In the genomic region with DNA sequence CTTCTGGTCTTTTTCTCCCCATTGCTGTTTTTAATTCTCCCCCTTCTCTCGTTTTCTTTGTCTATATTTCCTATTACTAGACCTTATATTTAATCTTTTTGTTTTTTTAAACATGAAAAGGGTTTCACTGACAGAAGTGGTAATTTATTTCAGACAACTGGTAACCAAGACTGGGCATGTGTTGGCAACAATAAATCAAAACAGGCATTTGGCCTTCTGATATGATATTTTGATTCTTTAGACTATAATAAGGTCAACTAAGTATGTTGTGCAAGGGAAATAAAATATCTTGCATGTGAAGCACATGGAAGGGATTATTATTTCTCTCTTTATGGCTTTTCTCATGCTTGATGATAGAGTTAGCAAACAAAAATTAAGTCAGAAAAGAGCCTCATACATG, we compare ENCODE assay signal across 30 cellular contexts.
"Had no signal": no experiment of that assay in that cellular context is flagged by ENCODE, and none has a peak within 500 bp of the region (broad histone marks: within the 10 kb centered on the region; RNA-seq: fewer than 3 reads in every experiment).

No MANE protein-coding gene starts in this region.

- ATAC-seq: activated CD4-positive, alpha-beta T cell treated with anti-CD3 and anti-CD28 coated beads for 36 hours; activated CD8-positive, alpha-beta memory T cell treated with anti-CD3 and anti-CD28 coated beads, Interleukin-2, amount 10 ng/mL, durations not matched to agents 7 days and 5 days; activated CD8-positive, alpha-beta T cell treated with anti-CD3 and anti-CD28 coated beads, Interleukin-2, amount 10 ng/mL, durations not matched to agents 7 days and 5 days; activated T-cell treated with anti-CD3 and anti-CD28 coated beads, Interleukin-2, amount 50 U/mL, for 4 hours; activated T-helper 17 cell treated with anti-CD3 and anti-CD28 coated beads, Interleukin-2, amount 50 U/mL, for 72 hours; foreskin keratinocyte; gastroesophageal sphincter had no signal

- H3K9me3 ChIP-seq: esophagus muscularis mucosa, gastroesophageal sphincter had no signal

- H3K27me3 ChIP-seq: brain microvascular endothelial cell, dorsolateral prefrontal cortex, esophagus muscularis mucosa, foreskin keratinocyte, gastroesophageal sphincter had no signal

- H3K4me3 ChIP-seq: coronary artery, dorsolateral prefrontal cortex, esophagus muscularis mucosa, gastroesophageal sphincter had no signal

- H3K27ac Mint-ChIP-seq: activated CD4-positive, alpha-beta memory T cell treated with anti-CD3 and anti-CD28 coated beads for 36 hours; activated CD4-positive, alpha-beta T cell treated with anti-CD3 and anti-CD28 coated beads for 36 hours; activated CD8-positive, alpha-beta memory T cell treated with anti-CD3 and anti-CD28 coated beads, Interleukin-2, amount 10 ng/mL, durations not matched to agents 7 days and 5 days; activated CD8-positive, alpha-beta T cell treated with anti-CD3 and anti-CD28 coated beads, Interleukin-2, amount 10 ng/mL, durations not matched to agents 7 days and 5 days; activated naive CD8-positive, alpha-beta T cell; activated T-helper 17 cell treated with anti-CD3 and anti-CD28 coated beads, Interleukin-2, amount 50 U/mL, for 72 hours; dendritic cell treated with granulocyte-macrophage colony-stimulating factor and Interleukin-4, amounts not matched to agents 40 ng/mL and 50 ng/mL, for 4 days had no signal

- H3K4me1 Mint-ChIP-seq: activated CD4-positive, alpha-beta T cell treated with anti-CD3 and anti-CD28 coated beads for 36 hours; activated CD4-positive, alpha-beta T cell treated with anti-CD3 and anti-CD28 coated beads, Interleukin-2, amount 10 ng/mL, durations not matched to agents 24 days and 14 days had no signal

- H3K4me1 ChIP-seq: foreskin keratinocyte had no signal

- H3K4me3 Mint-ChIP-seq: activated CD4-positive, alpha-beta memory T cell treated with anti-CD3 and anti-CD28 coated beads for 36 hours; activated CD4-positive, alpha-beta T cell treated with anti-CD3 and anti-CD28 coated beads for 36 hours; activated CD4-positive, alpha-beta T cell treated with anti-CD3 and anti-CD28 coated beads, Interleukin-2, amount 10 ng/mL, durations not matched to agents 24 days and 14 days; activated CD8-positive, alpha-beta memory T cell treated with anti-CD3 and anti-CD28 coated beads, Interleukin-2, amount 10 ng/mL, durations not matched to agents 7 days and 5 days; activated CD8-positive, alpha-beta T cell treated with anti-CD3 and anti-CD28 coated beads, Interleukin-2, amount 10 ng/mL, durations not matched to agents 7 days and 5 days; activated naive CD8-positive, alpha-beta T cell; activated T-cell treated with anti-CD3 and anti-CD28 coated beads, Interleukin-2, amount 50 U/mL, for 4 hours; activated T-helper 17 cell treated with anti-CD3 and anti-CD28 coated beads, Interleukin-2, amount 50 U/mL, for 72 hours; central memory CD8-positive, alpha-beta T cell; dendritic cell treated with granulocyte-macrophage colony-stimulating factor and Interleukin-4, amounts not matched to agents 40 ng/mL and 50 ng/mL, for 4 days had no signal

- DNase-seq: activated CD4-positive, alpha-beta memory T cell treated with anti-CD3 and anti-CD28 coated beads for 36 hours; activated CD4-positive, alpha-beta T cell treated with anti-CD3 and anti-CD28 coated beads for 36 hours; activated CD4-positive, alpha-beta T cell treated with anti-CD3 and anti-CD28 coated beads, Interleukin-2, amount 10 ng/mL, durations not matched to agents 24 days and 14 days; activated CD4-positive, CD25-positive, alpha-beta regulatory T cell; activated CD4-positive, CD25-positive, alpha-beta regulatory T cell treated with anti-CD3 and anti-CD28 coated beads, Interleukin-2, amount 50 U/mL, for 72 hours; activated CD8-positive, alpha-beta memory T cell treated with anti-CD3 and anti-CD28 coated beads, Interleukin-2, amount 10 ng/mL, durations not matched to agents 7 days and 5 days; activated CD8-positive, alpha-beta memory T cell treated with anti-CD3 and anti-CD28 coated beads, Interleukin-2, amount 50 U/mL, for 48 hours; activated CD8-positive, alpha-beta T cell treated with anti-CD3 and anti-CD28 coated beads, Interleukin-2, amount 10 ng/mL, durations not matched to agents 7 days and 5 days; activated effector memory CD4-positive, alpha-beta T cell treated with Interleukin-2 at 50 U/mL for 16 hours; activated gamma-delta T cell treated with Interleukin-2 at 50 U/mL for 16 hours; activated naive CD4-positive, alpha-beta T cell treated with anti-CD3 and anti-CD28 coated beads, Interleukin-2, amount 50 U/mL, for 16 hours; activated naive CD4-positive, alpha-beta T cell treated with Interleukin-2 at 50 U/mL for 16 hours; activated T-cell treated with anti-CD3 and anti-CD28 coated beads, Interleukin-2, amount 50 U/mL, for 4 hours; amniotic stem cell; anterior cingulate cortex; brain microvascular endothelial cell; dorsolateral prefrontal cortex; effector memory CD4-positive, alpha-beta T cell; erythroblast; foreskin keratinocyte; head of caudate nucleus; T-helper 1 cell; T-helper 2 cell had no signal

- H3K27me3 Mint-ChIP-seq: activated CD4-positive, alpha-beta memory T cell treated with anti-CD3 and anti-CD28 coated beads for 36 hours; activated CD4-positive, alpha-beta T cell treated with anti-CD3 and anti-CD28 coated beads for 36 hours; activated CD4-positive, alpha-beta T cell treated with anti-CD3 and anti-CD28 coated beads, Interleukin-2, amount 10 ng/mL, durations not matched to agents 24 days and 14 days; activated CD8-positive, alpha-beta memory T cell treated with anti-CD3 and anti-CD28 coated beads, Interleukin-2, amount 10 ng/mL, durations not matched to agents 7 days and 5 days; activated naive CD8-positive, alpha-beta T cell; activated T-helper 17 cell treated with anti-CD3 and anti-CD28 coated beads, Interleukin-2, amount 50 U/mL, for 72 hours; central memory CD8-positive, alpha-beta T cell; dendritic cell treated with granulocyte-macrophage colony-stimulating factor and Interleukin-4, amounts not matched to agents 40 ng/mL and 50 ng/mL, for 4 days had no signal

- H3K27ac ChIP-seq: brain microvascular endothelial cell, coronary artery, dorsolateral prefrontal cortex, esophagus muscularis mucosa, foreskin keratinocyte, gastroesophageal sphincter had no signal
